Comparison of ENCODE assay signal across 22 cellular contexts in the genomic region with DNA sequence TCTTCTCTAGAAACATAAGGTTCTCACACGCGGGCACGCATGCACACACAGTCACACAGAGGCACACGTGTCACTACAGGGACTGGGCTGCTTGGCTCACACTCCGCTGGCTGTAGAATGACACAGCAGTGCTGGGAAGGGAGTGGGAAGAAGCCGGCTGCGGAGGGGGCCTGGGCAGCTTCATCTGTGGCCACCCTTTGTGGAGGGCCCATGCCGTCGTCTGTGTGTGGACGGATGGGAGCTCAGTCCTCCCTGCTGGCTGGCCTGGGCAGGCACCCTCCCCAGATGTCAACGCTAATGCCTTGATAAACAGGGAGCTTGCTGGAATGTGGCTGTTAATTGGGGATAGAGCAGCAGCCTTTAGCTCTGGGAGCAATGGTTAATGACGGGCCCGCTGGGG.
A peak's percentile ranks its signal among the peaks of the same experiment; 100 is the strongest.
DNase-seq lines count a peak whose midpoint lies in the region; TF ChIP-seq lines count a peak whose summit lies in the region.
"Had no signal": no experiment of that assay in that cellular context is flagged by ENCODE, and none has a peak within 500 bp of the region (broad histone marks: within the 10 kb centered on the region; RNA-seq: fewer than 3 reads in every experiment).

No MANE protein-coding gene starts in this region.

- peak overlapping the region; percentile 61 for H3K4me3 Mint-ChIP-seq in neural crest cell
- H3K4me3 Mint-ChIP-seq: activated T-cell treated with anti-CD3 and anti-CD28 coated beads, Interleukin-2, amount 50 U/mL, for 24 hours; CD4-positive, alpha-beta memory T cell; mesothelial cell of epicardium had no signal

- H3K27ac Mint-ChIP-seq in neural crest cell (ENCODE audit: unreplicated experiment), result no peak overlapping the region
- H3K27ac Mint-ChIP-seq: activated T-cell treated with anti-CD3 and anti-CD28 coated beads, Interleukin-2, amount 50 U/mL, for 24 hours; mesothelial cell of epicardium had no signal

- intact Hi-C loops in left ventricle myocardium inferior (cut with micrococcal nuclease), result no loop called here

- peak; percentile 12 for DNase-seq in SK-N-DZ (ENCODE audit: low spot score)
- peak; percentile 18 for DNase-seq in left ventricle myocardium inferior
- no peak for DNase-seq in neural crest cell (ENCODE audit: low read depth, low spot score)
- DNase-seq in COLO668 (lab: John Stamatoyannopoulos, UW; ENCODE audit: unreplicated experiment), result no peak
- DNase-seq in dedifferentiated amniotic fluid mesenchymal stem cell (ENCODE audit: extremely low spot score), result no peak
- no peak for DNase-seq in GM19240 (ENCODE audit: insufficient read length, low spot score)
- no peak for DNase-seq in Ammon's horn (ENCODE audit: low spot score)
- DNase-seq: activated CD8-positive, alpha-beta memory T cell treated with anti-CD3 and anti-CD28 coated beads for 24 hours; activated naive CD4-positive, alpha-beta T cell treated with Interleukin-2 at 50 U/mL for 16 hours; activated T-cell treated with anti-CD3 and anti-CD28 coated beads, Interleukin-2, amount 50 U/mL, for 24 hours; amygdala; CD4-positive, alpha-beta memory T cell; cortex of kidney; DMS 273 treated with DMSO at 0.1 percent for 48 hours; left colon; MG63; pancreas; T-helper 1 cell; trophoblast cell had no signal

- no peaks in the 10 kb centered on the region for H3K27me3 Mint-ChIP-seq in neural crest cell (ENCODE audit: low read depth)
- H3K27me3 Mint-ChIP-seq: CD4-positive, alpha-beta memory T cell; naive thymus-derived CD4-positive, alpha-beta T cell had no signal

- no peaks in the 10 kb centered on the region for H3K36me3 Mint-ChIP-seq in neural crest cell (ENCODE audit: low read depth)
- H3K36me3 Mint-ChIP-seq: CD4-positive, alpha-beta memory T cell; mesothelial cell of epicardium; naive thymus-derived CD4-positive, alpha-beta T cell had no signal

- peaks cover 8% of the 10 kb centered on the region for H3K9me3 Mint-ChIP-seq in neural crest cell
- H3K9me3 Mint-ChIP-seq: activated T-cell treated with anti-CD3 and anti-CD28 coated beads, Interleukin-2, amount 50 U/mL, for 24 hours; CD4-positive, alpha-beta memory T cell had no signal

- no peak overlapping the region for H3K9ac ChIP-seq in BLaER1

- H3K9me3 ChIP-seq in BLaER1 (no peaks in the 10 kb centered on the region), left ventricle myocardium inferior (replicated peaks) (no peaks in the 10 kb centered on the region)
- H3K9me3 ChIP-seq: MG63, pancreas had no signal

- peaks cover 42% of the 10 kb centered on the region for H3K4me1 ChIP-seq in BLaER1
- H3K4me1 ChIP-seq in left ventricle myocardium inferior, result peaks cover 27% of the 10 kb centered on the region
- H3K4me1 ChIP-seq: pancreas had no signal

- TF ChIP-seq CTCF in left ventricle myocardium inferior (IDR thresholded peaks at IDR 0.05; ENCODE audit: borderline replicate concordance) (no peak), neural crest cell (conservative IDR thresholded peaks at IDR 0.05) (no peak)

- H3K27me3 ChIP-seq in BLaER1, result no peaks in the 10 kb centered on the region
- H3K27me3 ChIP-seq in left ventricle myocardium inferior (ENCODE audit: low read depth), result no peaks in the 10 kb centered on the region
- H3K27me3 ChIP-seq: MG63 had no signal

- H3K4me2 ChIP-seq in BLaER1, result peak overlapping the region; percentile 74; the same call in 1 of the 2 replicates

- H4K20me1 ChIP-seq in BLaER1, result no peaks in the 10 kb centered on the region

- H3K36me3 ChIP-seq in BLaER1 (no peaks in the 10 kb centered on the region), left ventricle myocardium inferior (no peaks in the 10 kb centered on the region)
- H3K36me3 ChIP-seq: MG63, pancreas had no signal

- no peak overlapping the region for H3K4me3 ChIP-seq in BLaER1
- H3K4me3 ChIP-seq in left ventricle myocardium inferior, result no peak overlapping the region
- H3K4me3 ChIP-seq: MG63, pancreas had no signal

- H3K27ac ChIP-seq in BLaER1 (peak overlapping the region; percentile 71; the same call in 1 of the 2 replicates), left ventricle myocardium inferior (replicated peaks) (peak overlapping the region; percentile 68)
- H3K27ac ChIP-seq: pancreas had no signal

- peaks cover 39% of the 10 kb centered on the region for H3K4me1 Mint-ChIP-seq in neural crest cell

Comparison
In these comparisons a context has a peak if more than half of its experiments do, and no peak if none do; other contexts are left out.
1. DNase-seq: peak in SK-N-DZ (single experiment) and left ventricle myocardium inferior (single experiment); none in neural crest cell (single experiment), COLO668 (single experiment), dedifferentiated amniotic fluid mesenchymal stem cell (single experiment), GM19240 (single experiment) and Ammon's horn (single experiment).